34 cellular contexts compared by ENCODE assay signal in the genomic region with DNA sequence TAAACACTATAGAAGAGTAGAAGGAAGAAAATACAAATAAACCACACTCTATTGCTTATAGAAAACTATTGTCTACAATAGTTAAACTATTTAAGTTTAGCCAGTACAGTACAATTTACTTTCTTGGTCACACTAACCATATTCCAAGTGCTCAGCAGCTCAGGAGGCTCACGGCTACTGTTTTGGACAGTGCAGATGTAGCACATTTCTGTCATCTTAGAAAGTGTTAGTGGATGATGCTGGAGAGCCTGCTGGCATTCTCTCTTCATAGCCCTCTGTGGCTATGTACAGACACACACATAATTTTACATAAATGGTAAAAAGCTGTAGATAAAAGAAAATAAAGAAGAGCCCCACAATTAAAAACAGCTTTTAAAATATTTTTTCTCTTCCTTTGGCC.
"Had no signal": no experiment of that assay in that cellular context is flagged by ENCODE, and none has a peak within 500 bp of the region (broad histone marks: within the 10 kb centered on the region; RNA-seq: fewer than 3 reads in every experiment).

No MANE protein-coding gene starts in this region.

- H3K4me3 ChIP-seq: MG63 had no signal

- H3K27ac ChIP-seq: KMS-11 had no signal

- H3K9me3 ChIP-seq: MG63 had no signal

- DNase-seq: Karpas-422, Kasumi-1, KG1, MG63, MM.1S, MV-4-11, NCI-H1048, NCI-H1092, NCI-H1092 treated with DMSO at 0.1 percent for 48 hours, NCI-H1105, NCI-H1105 treated with DMSO at 0.1 percent for 48 hours, NCI-H1417, NCI-H1417 treated with DMSO at 0.1 percent for 48 hours, NCI-H1436, NCI-H1436 treated with DMSO at 0.1 percent for 48 hours, NCI-H146, NCI-H1694, NCI-H1694 treated with DMSO at 0.1 percent for 48 hours, NCI-H187, NCI-H187 treated with DMSO at 0.1 percent for 48 hours, NCI-H1930, NCI-H2029, NCI-H2029 treated with DMSO at 0.1 percent for 48 hours, NCI-H2081, NCI-H2081 treated with DMSO at 0.1 percent for 48 hours, NCI-H2107, NCI-H2171, NCI-H2171 treated with DMSO at 0.1 percent for 48 hours, NCI-H2227 treated with DMSO at 0.1 percent for 48 hours, NCI-H226, NCI-H345, NCI-H446, NCI-H446 treated with DMSO at 0.1 percent for 48 hours had no signal
